1 cellular context compared by ENCODE assay signal in the genomic region with DNA sequence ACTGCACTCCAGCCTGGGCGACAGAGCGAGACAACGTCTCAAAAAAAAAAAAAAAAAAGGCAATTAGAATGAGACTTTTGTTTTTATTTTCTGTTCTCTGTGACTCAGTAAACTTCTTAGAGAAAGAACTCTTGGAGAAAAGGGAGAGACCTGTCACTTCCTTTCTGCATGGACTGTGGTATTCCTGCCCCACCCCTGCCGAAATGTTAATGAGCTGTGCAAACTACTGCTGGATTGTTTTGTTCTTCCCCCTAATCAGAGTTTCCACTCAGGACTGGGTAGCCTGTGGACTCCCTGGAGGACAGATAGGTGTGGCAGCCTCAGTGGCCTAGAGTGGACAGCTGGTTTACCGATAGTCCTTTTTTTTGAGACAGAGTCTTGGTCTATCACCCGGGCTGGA.
TF ChIP-seq lines count a peak whose summit lies in the region.

No MANE protein-coding gene starts in this region.

TF ChIP-seq in endothelial cell of umbilical vein, 7 proteins besides CTCF, POLR2A, EP300 and RAD21:
- TF ChIP-seq MYC (IDR thresholded peaks at IDR 0.05; ENCODE audit: low read depth, low read length) (no peak), MAX (IDR thresholded peaks at IDR 0.05; ENCODE audit: insufficient read depth, insufficient read length) (no peak), EZH2 (IDR thresholded peaks at IDR 0.05; ENCODE audit: borderline replicate concordance, low read depth, low read length, severe bottlenecking) (no peak), JUN (IDR thresholded peaks at IDR 0.05; ENCODE audit: borderline replicate concordance, insufficient read depth, insufficient read length, low read depth) (no peak), GATA2 (IDR thresholded peaks at IDR 0.05; ENCODE audit: insufficient read depth, insufficient read length, low read depth, low read length) (no peak), FOS (IDR thresholded peaks at IDR 0.05; ENCODE audit: borderline replicate concordance, insufficient read depth, low read length) (no peak), POLR2AphosphoS5 (IDR thresholded peaks at IDR 0.05; ENCODE audit: insufficient read depth, low read depth, low read length) (no peak)
